ENCODE assay signal across 8 cellular contexts in the genomic region with DNA sequence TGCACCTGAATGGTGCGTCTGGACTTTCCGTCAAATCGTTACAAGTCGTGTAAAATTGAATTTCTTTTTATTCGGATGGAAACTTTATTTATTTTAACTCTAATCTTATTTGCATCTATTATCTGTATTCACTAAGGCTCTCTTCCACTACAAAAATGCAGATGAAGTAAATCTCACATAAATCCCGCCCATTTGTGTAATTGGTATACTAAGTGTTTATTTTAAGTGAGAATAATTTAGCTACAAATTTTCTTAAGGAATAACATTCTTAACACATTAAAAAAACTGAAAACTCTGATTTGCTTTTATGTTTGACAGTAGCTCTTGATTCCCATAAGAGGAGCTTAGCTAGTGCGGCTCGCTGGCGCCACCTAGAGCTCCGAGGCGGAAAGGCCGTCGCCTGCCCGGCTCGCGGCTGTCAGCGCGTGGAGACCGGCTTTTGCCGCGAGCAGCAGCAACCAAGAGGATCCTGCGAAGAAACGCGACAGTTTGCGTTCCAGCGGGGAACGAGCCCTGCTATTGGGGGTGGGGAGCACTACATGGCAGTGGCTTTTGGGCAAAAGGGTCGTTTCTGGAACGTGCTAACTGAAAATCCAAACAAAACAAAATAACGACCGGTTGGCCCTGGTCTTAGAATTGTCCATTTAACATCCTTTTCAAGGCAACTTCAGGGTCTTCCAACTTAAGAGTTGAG. TPM values are rescaled to one million over a fixed set of nuclear protein-coding genes. Genes with fewer than 3 reads are reported as not detected.
DNase-seq lines count a peak whose midpoint lies in the region; ATAC-seq, FAIRE-seq and TF ChIP-seq lines count a peak whose summit lies in the region.

No MANE protein-coding gene starts in this region.

- CTCF ChIA-PET in H1 (lab: Charles Lee; ENCODE audit: partially characterized antibody): interaction anchor here (0.7 to 2.8 kb wide), 35 partner anchors 8 to 939 kb away, joined by 3 to 25 read pairs (median 4); no protein-coding TSS in a partner anchor

- no peaks in the 10 kb centered on the region for H3K79me1 ChIP-seq in H1 (ENCODE audit: low read depth, low read length)
- H3K79me1 ChIP-seq in mesendoderm (ENCODE audit: low read length): no peaks in the 10 kb centered on the region

- no peak overlapping the region; the same call in 1 of the 2 replicates for H2BK12ac ChIP-seq in H1 (ENCODE audit: low read depth, low read length)

- FAIRE-seq in H1 (lab: Jason Lieb, UNC): no peak

- no peaks in the 10 kb centered on the region for H3K9me3 ChIP-seq in H1 (ENCODE audit: insufficient read depth in 2 of 2, low read depth in 1 of 2, low read length in 1 of 2)

- TF ChIP-seq POLR2A in H1 (IDR thresholded peaks at IDR 0.05; ENCODE audit: control extremely low read depth in 1 of 2, low read depth in 2 of 2, low read length in 2 of 2): no peak

- no peak overlapping the region for H2BK5ac ChIP-seq in H1 (ENCODE audit: low read depth, low read length)
- H2BK5ac ChIP-seq in mesendoderm (ENCODE audit: low read length): no peak overlapping the region

- H3K27ac ChIP-seq in H1 (ENCODE audit: low read depth, low read length): no peak overlapping the region
- no peak overlapping the region for H3K27ac ChIP-seq in mesendoderm (ENCODE audit: low read depth, low read length)

- H3K4ac ChIP-seq in H1 (replicated peaks; ENCODE audit: insufficient read length, low read depth, low read length): no peak overlapping the region
- H3K4ac ChIP-seq in mesendoderm (ENCODE audit: low read depth, low read length): no peak overlapping the region

- no peak overlapping the region for H2BK20ac ChIP-seq in H1 (ENCODE audit: low read length)

- H3K56ac ChIP-seq in H1 (replicated peaks; ENCODE audit: insufficient read length, low read depth, low read length) (no peak overlapping the region), mesendoderm (ENCODE audit: low read length) (peak overlapping the region; percentile 77)

- peaks cover 2% of the 10 kb centered on the region in 2 experiments for H4K20me1 ChIP-seq in H1 (replicated peaks in 1 of 2; ENCODE audit: control insufficient read depth in 1 of 2, insufficient read depth in 2 of 2, low read length in 2 of 2)

- H2AK5ac ChIP-seq in H1 (ENCODE audit: low read depth, low read length) (no peak overlapping the region), mesendoderm (ENCODE audit: low read length) (no peak overlapping the region)

- H3K4me3 ChIP-seq in H1 (ENCODE audit: extremely low read depth in 1 of 4, insufficient read depth in 2 of 4, low read depth in 3 of 4, low read length in 4 of 4) (peak overlapping the region in 3 of 4 experiments; percentile 20 to 63 (median 35); a peak in 6 of 8 replicates), mesendoderm (ENCODE audit: low read length) (no peak overlapping the region)

- H3K4me1 ChIP-seq in H1 (replicated peaks in 1 of 4; ENCODE audit: control insufficient read depth in 3 of 4, insufficient read depth in 4 of 4, low read length in 3 of 4) (peaks cover 6 to 18% (median 12%) of the 10 kb centered on the region in 4 experiments; a peak in 6 of 7 replicates), mesendoderm (ENCODE audit: control insufficient read depth, low read depth, low read length) (no peaks in the 10 kb centered on the region)

- peak; percentile 62 for DNase-seq in NCI-H2029 (lab: John Stamatoyannopoulos, UW)
- DNase-seq in NCI-H2029 treated with DMSO at 0.1 percent for 48 hours (lab: John Stamatoyannopoulos, UW): no peak
- peak; percentile 79 for DNase-seq in NCI-H748 treated with DMSO at 0.1 percent for 48 hours (lab: John Stamatoyannopoulos, UW)
- DNase-seq in activated CD8-positive, alpha-beta memory T cell treated with anti-CD3 and anti-CD28 coated beads for 24 hours: peak; percentile 96
- DNase-seq in H1 (ENCODE audit: low read depth in 1 of 2, low spot score in 2 of 2): peak in 1 of 2 experiments; percentile 97
- peak; percentile 90 for DNase-seq in mesendoderm
- DNase-seq in stimulated activated CD8-positive, alpha-beta memory T cell treated with anti-CD3 and anti-CD28 coated beads, Interleukin-2, amount 100 ng/mL, for 1 hour (ENCODE audit: low read depth in 2 of 2): peak; percentile 79 to 81

- no peak overlapping the region for H3K14ac ChIP-seq in H1 (ENCODE audit: insufficient read length)

- POLR2A ChIA-PET in H1 (lab: Charles Lee; ENCODE audit: partially characterized antibody): interaction anchor here (1.2 to 2.5 kb wide), 3 partner anchors 11 to 287 kb away, joined by 3 to 7 read pairs (median 4); no protein-coding TSS in a partner anchor

- H3K4me2 ChIP-seq in H1 (ENCODE audit: insufficient read depth in 1 of 2, low read depth in 2 of 2, low read length in 2 of 2) (peak overlapping the region; percentile 76 to 80), mesendoderm (ENCODE audit: low read length) (peak overlapping the region; percentile 73)

- H4K5ac ChIP-seq in H1 (ENCODE audit: insufficient read length, low read depth, low read length) (no peak overlapping the region), mesendoderm (ENCODE audit: low read length) (no peak overlapping the region)

- no peak for TF ChIP-seq EP300 in H1 (IDR thresholded peaks at IDR 0.05; ENCODE audit: borderline replicate concordance in 1 of 2, low read depth in 2 of 2, low read length in 2 of 2)

- peaks cover 20% of the 10 kb centered on the region; the same call in 1 of the 2 replicates for H3K23me2 ChIP-seq in H1 (ENCODE audit: low read depth, low read length)

- H4K91ac ChIP-seq in H1 (replicated peaks; ENCODE audit: insufficient read length, low read length): no peak overlapping the region

- H3K23ac ChIP-seq in H1 (ENCODE audit: insufficient read length) (no peak overlapping the region), mesendoderm (ENCODE audit: low read length) (no peak overlapping the region)

- ATAC-seq in HG03135 (IDR thresholded peaks at IDR 0.05; ENCODE audit: unreplicated experiment): peak; percentile 61

- no peak overlapping the region for H3K18ac ChIP-seq in H1 (ENCODE audit: extremely low read depth, low read length)
- H3K18ac ChIP-seq in mesendoderm (ENCODE audit: low read length): no peak overlapping the region

- TF ChIP-seq RAD21 in H1 (IDR thresholded peaks at IDR 0.05 in 1 of 2, conservative IDR thresholded peaks at IDR 0.05 in 1 of 2; ENCODE audit: low read depth in 2 of 2, low read length in 2 of 2): peak; percentile 95

- TF ChIP-seq CTCF in H1 (IDR thresholded peaks at IDR 0.05; ENCODE audit: control extremely low read depth in 1 of 3, insufficient read depth in 1 of 3, low read depth in 1 of 3, low read length in 3 of 3): peak in 2 of 3 experiments; percentile 89 to 91; a peak in 3 of 4 replicates

- H3K79me2 ChIP-seq in H1 (ENCODE audit: control insufficient read depth in 1 of 2, insufficient read depth in 2 of 2, low read length in 2 of 2) (no peaks in the 10 kb centered on the region), mesendoderm (ENCODE audit: control insufficient read depth, insufficient read depth, low read length) (no peaks in the 10 kb centered on the region)

- H2BK15ac ChIP-seq in H1 (ENCODE audit: low read length) (no peak overlapping the region), mesendoderm (replicated peaks; ENCODE audit: low read depth) (no peak overlapping the region)

- WGBS in H1 (ENCODE audit: extremely low coverage in 1 of 2, insufficient coverage in 1 of 2, insufficient read length in 1 of 2, insufficient replicate concordance in 2 of 2, low coverage in 1 of 2, low lambda C conversion rate in 2 of 2, missing lambda C conversion rate in 1 of 2), 2 experiments: 1% methylated on average over 31 of the region's 31 CpGs; no CpG with 5 or more reads in 1 of the 2 experiments
- WGBS in mesendoderm (ENCODE audit: extremely low coverage, insufficient coverage, low lambda C conversion rate): no CpG with 5 or more reads among the region's 31 CpGs

- H3K9ac ChIP-seq in H1 (replicated peaks in 1 of 4; ENCODE audit: extremely low read depth in 1 of 4, low read depth in 3 of 4, low read length in 3 of 4) (no peak overlapping the region), mesendoderm (ENCODE audit: low read length) (peak overlapping the region; percentile 46)

- H4K8ac ChIP-seq in H1 (ENCODE audit: extremely low read depth, insufficient read depth, low read length) (peak overlapping the region; percentile 78; the same call in 1 of the 2 replicates), mesendoderm (ENCODE audit: low read depth, low read length) (no peak overlapping the region)

- H2AFZ ChIP-seq in H1 (ENCODE audit: low read length): no peak overlapping the region

- peaks cover 0 to 6% (median 0%) of the 10 kb centered on the region in 4 experiments; a peak in 1 of 8 replicates for H3K36me3 ChIP-seq in H1 (ENCODE audit: control insufficient read depth in 2 of 4, insufficient read depth in 4 of 4, low read length in 3 of 4)
- no peaks in the 10 kb centered on the region for H3K36me3 ChIP-seq in mesendoderm (ENCODE audit: control insufficient read depth, insufficient read depth, low read length)

- H3K27me3 ChIP-seq in H1 (replicated peaks in 1 of 4; ENCODE audit: control insufficient read depth in 3 of 4, extremely low read depth in 1 of 4, insufficient read depth in 3 of 4, low read length in 3 of 4): peaks cover 40 to 92% (median 73%) of the 10 kb centered on the region in 4 experiments
- peaks cover 11% of the 10 kb centered on the region for H3K27me3 ChIP-seq in mesendoderm (ENCODE audit: insufficient read depth, low read length, poor library complexity)

- H2BK120ac ChIP-seq in H1 (replicated peaks; ENCODE audit: low read depth, low read length) (no peak overlapping the region), mesendoderm (ENCODE audit: low read depth, low read length) (no peak overlapping the region)

RNA-seq across cellular contexts. Expression of gene SP9, which starts 6.7 kb away (rescaled TPM):
- total RNA-seq in H1 (2021; fragmentation: NEBNext Ultra II Directional; extraction: Animal tissue kit (Norgen Biotek cat#: 25700)): 0.11 TPM in 2 replicates
- 0.03 and 0.06 TPM in 2 replicates for polyA plus RNA-seq in H1 (2011; rRNA removed)
- 0.05 TPM for polyA plus RNA-seq in H1 (2011; cell fraction: cytosol; rRNA removed)
- 0.09 TPM for polyA plus RNA-seq in H1 (2011; cell fraction: nucleus; rRNA removed)
- not detected in 4 replicates for polyA plus RNA-seq in H1 (2012, experiment 1 of 2)
- polyA plus RNA-seq in H1 (2012, experiment 2 of 2): not detected
- polyA plus RNA-seq in H1 (2013, experiment 1 of 2): 0.04 TPM
- polyA plus RNA-seq in H1 (2013, experiment 2 of 2): 0.07 TPM
- not detected in 2 replicates for polyA minus RNA-seq in H1 (2011; rRNA and poly(A)+ RNA removed)
- not detected for polyA minus RNA-seq in H1 (2011; cell fraction: cytosol; rRNA and poly(A)+ RNA removed)
- polyA minus RNA-seq in H1 (2011; cell fraction: nucleus; rRNA and poly(A)+ RNA removed): not detected
- polyA plus RNA-seq in mesendoderm (2013, experiment 1 of 2): 0.08 TPM
- polyA plus RNA-seq in mesendoderm (2013, experiment 2 of 2): 0.15 TPM

RNA-seq across cellular contexts. Expression of gene SCRN3, which starts 54.1 kb away (rescaled TPM):
- total RNA-seq in H1 (2021; fragmentation: NEBNext Ultra II Directional; extraction: Animal tissue kit (Norgen Biotek cat#: 25700)): 6.8 and 7.4 TPM in 2 replicates
- polyA plus RNA-seq in H1 (2011; rRNA removed): 7.8 TPM in 2 replicates
- polyA plus RNA-seq in H1 (2011; cell fraction: cytosol; rRNA removed): 8.5 TPM
- polyA plus RNA-seq in H1 (2011; cell fraction: nucleus; rRNA removed): 5.0 TPM
- polyA plus RNA-seq in H1 (2012, experiment 1 of 2): 3.8 to 7.0 TPM (median 4.7 TPM) in 4 replicates
- 1.6 TPM for polyA plus RNA-seq in H1 (2012, experiment 2 of 2)
- polyA plus RNA-seq in H1 (2013, experiment 1 of 2): 7.6 TPM
- 7.2 TPM for polyA plus RNA-seq in H1 (2013, experiment 2 of 2)
- polyA minus RNA-seq in H1 (2011; rRNA and poly(A)+ RNA removed): 5.4 and 8.1 TPM in 2 replicates
- 3.6 TPM for polyA minus RNA-seq in H1 (2011; cell fraction: cytosol; rRNA and poly(A)+ RNA removed)
- polyA minus RNA-seq in H1 (2011; cell fraction: nucleus; rRNA and poly(A)+ RNA removed): 22.1 TPM
- 5.0 TPM for polyA plus RNA-seq in mesendoderm (2013, experiment 1 of 2)
- 4.9 TPM for polyA plus RNA-seq in mesendoderm (2013, experiment 2 of 2)
